9 cellular contexts compared by ENCODE assay signal in genomic region chr12:27207626-27208413, GRCh38. TPM values are rescaled to one million over a fixed set of nuclear protein-coding genes. Genes with fewer than 3 reads are reported as not detected.
DNase-seq lines count a peak whose midpoint lies in the region; ATAC-seq, FAIRE-seq and TF ChIP-seq lines count a peak whose summit lies in the region.
"Had no signal": no experiment of that assay in that cellular context is flagged by ENCODE, and none has a peak within 500 bp of the region (broad histone marks: within the 10 kb centered on the region; RNA-seq: fewer than 3 reads in every experiment).

No MANE protein-coding gene starts in this region.

- H3K27ac Mint-ChIP-seq in WTC11 (no peak overlapping the region), HFFc6 (no peak overlapping the region)
- H3K27ac Mint-ChIP-seq: activated naive CD8-positive, alpha-beta T cell treated with anti-CD3 and anti-CD28 coated beads, Interleukin-2, amount 10 ng/mL, durations not matched to agents 7 days and 5 days had no signal

- no peaks in the 10 kb centered on the region for H3K9me3 ChIP-seq in testis

- no peak for TF ChIP-seq CTCF in GM12875 (IDR thresholded peaks at IDR 0.05; ENCODE audit: borderline replicate concordance, insufficient read depth, low read depth, low read length)
- TF ChIP-seq CTCF in bronchial epithelial cell (IDR thresholded peaks at IDR 0.05; ENCODE audit: insufficient read depth, low read length, severe bottlenecking) = no peak
- TF ChIP-seq CTCF in testis (IDR thresholded peaks at IDR 0.05) = no peak
- no peak for TF ChIP-seq CTCF in WTC11 (IDR thresholded peaks at IDR 0.05)
- TF ChIP-seq CTCF in HFFc6 (IDR thresholded peaks at IDR 0.05) = no peak

- WGBS in testis, 2 donors = 51 to 60% methylated on average over 9 of the region's 9 CpGs

- CTCF ChIA-PET in WTC11 (lab: Charles Lee) = no interaction called here

- POLR2A ChIA-PET in WTC11 (lab: Charles Lee) = no interaction called here

- intact Hi-C loops in testis (cut with DNase I; ENCODE audit: low total_unique reads) = no loop called here

- no peak overlapping the region for H3K27ac ChIP-seq in testis

- no peaks in the 10 kb centered on the region for H3K36me3 ChIP-seq in bronchial epithelial cell (ENCODE audit: control insufficient read depth, insufficient read depth, low read length)
- no peaks in the 10 kb centered on the region for H3K36me3 ChIP-seq in testis (ENCODE audit: low read depth, missing control alignments)

- no peaks in the 10 kb centered on the region for H3K4me1 Mint-ChIP-seq in WTC11
- H3K4me1 Mint-ChIP-seq in HFFc6 (ENCODE audit: low read depth) = no peaks in the 10 kb centered on the region; the same call in 1 of the 2 replicates

- H3K4me3 Mint-ChIP-seq in WTC11 = no peak overlapping the region
- H3K4me3 Mint-ChIP-seq in HFFc6 = no peak overlapping the region
- H3K4me3 Mint-ChIP-seq: activated naive CD8-positive, alpha-beta T cell treated with anti-CD3 and anti-CD28 coated beads, Interleukin-2, amount 10 ng/mL, durations not matched to agents 7 days and 5 days had no signal

- H3K9me3 Mint-ChIP-seq in WTC11 = peaks cover 14% of the 10 kb centered on the region
- H3K9me3 Mint-ChIP-seq in HFFc6 = no peaks in the 10 kb centered on the region

- no peak for TF ChIP-seq POLR2A in testis (IDR thresholded peaks at IDR 0.05)

- H3K27me3 ChIP-seq in bronchial epithelial cell (ENCODE audit: control insufficient read depth, insufficient read depth, low read length) = no peaks in the 10 kb centered on the region
- no peaks in the 10 kb centered on the region for H3K27me3 ChIP-seq in testis

- H3K27me3 Mint-ChIP-seq in WTC11 (ENCODE audit: low read depth) = no peaks in the 10 kb centered on the region; the same call in 1 of the 2 replicates
- no peaks in the 10 kb centered on the region; the same call in none of the 2 replicates for H3K27me3 Mint-ChIP-seq in HFFc6 (ENCODE audit: insufficient read depth)
- H3K27me3 Mint-ChIP-seq: activated naive CD8-positive, alpha-beta T cell treated with anti-CD3 and anti-CD28 coated beads, Interleukin-2, amount 10 ng/mL, durations not matched to agents 7 days and 5 days had no signal

- H3K4me3 ChIP-seq in GM12875 (ENCODE audit: low read depth, low read length) = peak overlapping the region; percentile 11
- no peak overlapping the region for H3K4me3 ChIP-seq in bronchial epithelial cell (ENCODE audit: low read depth, low read length)
- H3K4me3 ChIP-seq in testis = no peak overlapping the region

- peak; percentile 76 for ATAC-seq in GM19455 (IDR thresholded peaks at IDR 0.05; ENCODE audit: unreplicated experiment)
- peak; percentile 80 for ATAC-seq in HG03159 (IDR thresholded peaks at IDR 0.05; ENCODE audit: unreplicated experiment)
- no peak for ATAC-seq in WTC11

- H3K36me3 Mint-ChIP-seq in WTC11 = no peaks in the 10 kb centered on the region
- H3K36me3 Mint-ChIP-seq in HFFc6 (ENCODE audit: low read depth) = peaks cover 4% of the 10 kb centered on the region; the same call in 1 of the 2 replicates

- DNase-seq in bronchial epithelial cell (ENCODE audit: low read depth) = peak; percentile 54
- DNase-seq in testis = no peak
- DNase-seq in WTC11 (ENCODE audit: low spot score) = no peak
- DNase-seq in HFFc6 = no peak
- DNase-seq in NCI-H1930 (lab: John Stamatoyannopoulos, UW) = no peak
- DNase-seq: activated naive CD8-positive, alpha-beta T cell treated with anti-CD3 and anti-CD28 coated beads, Interleukin-2, amount 10 ng/mL, durations not matched to agents 7 days and 5 days had no signal

- H3K4me1 ChIP-seq in testis = no peaks in the 10 kb centered on the region

- FAIRE-seq in bronchial epithelial cell (lab: Jason Lieb, UNC) = no peak

TF ChIP-seq in WTC11, 78 proteins besides CTCF, POLR2A, EP300 and RAD21:
- no peak for TF ChIP-seq HMGXB4 (CRISPR knock-in tag; IDR thresholded peaks at IDR 0.05)
TF ChIP-seq in WTC11: peak in this region for 0.

RNA-seq across cellular contexts. Expression of gene STK38L, which starts 36.3 kb away (rescaled TPM):
- 23.7 and 25.0 TPM in 2 replicates for total RNA-seq in bronchial epithelial cell
- 10 to 100 TPM; 41.5 to 43.1 TPM for total RNA-seq in testis
- polyA plus RNA-seq in testis (ENCODE audit: insufficient read depth, low read depth, low replicate concordance) = 19.3 TPM
- total RNA-seq in WTC11 (2021) = 37.6 to 47.2 TPM (median 41.7 TPM) in 3 replicates
- total RNA-seq in HFFc6 (2021; fragmentation: NEBNext Ultra II Directional; extraction: Animal tissue kit (Norgen Biotek cat#: 25700)) = 10 to 100 TPM in 4 of 6 experiments, 1 to 10 TPM in 2; 8.2 to 12.6 (median 10.9) TPM
